Comparison of ENCODE assay signal across 21 cellular contexts in genomic region chr7:1366801-1367405, GRCh38.
DNase-seq lines count a peak whose midpoint lies in the region; ATAC-seq, FAIRE-seq and TF ChIP-seq lines count a peak whose summit lies in the region.
"Had no signal": no experiment of that assay in that cellular context is flagged by ENCODE, and none has a peak within 500 bp of the region (broad histone marks: within the 10 kb centered on the region; RNA-seq: fewer than 3 reads in every experiment).

No MANE protein-coding gene starts in this region.

- H3K4me1 ChIP-seq in left ventricle myocardium inferior (peaks cover 4% of the 10 kb centered on the region), SJCRH30 (peaks cover 8% of the 10 kb centered on the region; the same call in 1 of the 2 replicates), kidney (ENCODE audit: control insufficient read depth in 1 of 2, insufficient read depth in 1 of 2, low read depth in 1 of 2, low read length in 2 of 2) (no peaks in the 10 kb centered on the region), BE2C (no peaks in the 10 kb centered on the region)

- H3K9me3 ChIP-seq in left ventricle myocardium inferior (replicated peaks) (peaks cover 22% of the 10 kb centered on the region), SJCRH30 (replicated peaks) (no peaks in the 10 kb centered on the region), kidney (ENCODE audit: control insufficient read depth in 1 of 2, low read length in 2 of 2) (peaks cover 0 to 6% of the 10 kb centered on the region in 2 donors), BE2C (no peaks in the 10 kb centered on the region; the same call in 1 of the 2 replicates)
- H3K9me3 ChIP-seq: MG63 had no signal

- H3K4me3 ChIP-seq in left ventricle myocardium inferior (no peak overlapping the region), H7 (ENCODE audit: insufficient read depth, low read depth, low read length) (no peak overlapping the region), SJCRH30 (no peak overlapping the region), kidney (ENCODE audit: low read length in 2 of 2) (no peak overlapping the region), BE2C (ENCODE audit: low read depth, low read length) (no peak overlapping the region)
- H3K4me3 ChIP-seq: MG63 had no signal

- no peak overlapping the region for H3K9ac ChIP-seq in kidney (ENCODE audit: low read length in 2 of 2)

- intact Hi-C loops in Right ventricle myocardium inferior (cut with DNase I) (no loop called here), left ventricle myocardium inferior (cut with micrococcal nuclease) (no loop called here), kidney (cut with DNase I) (no loop called here)

- FAIRE-seq in kidney (lab: Jason Lieb, UNC) (no peak), RCC 7860 (lab: Jason Lieb, UNC) (no peak)

- peaks cover 92% of the 10 kb centered on the region for H3K27me3 ChIP-seq in left ventricle myocardium inferior (ENCODE audit: low read depth)
- H3K27me3 ChIP-seq in H7 (ENCODE audit: control insufficient read depth, insufficient read depth, low read length) = peaks cover 18% of the 10 kb centered on the region
- no peaks in the 10 kb centered on the region for H3K27me3 ChIP-seq in SJCRH30
- peaks cover 83% of the 10 kb centered on the region for H3K27me3 ChIP-seq in BE2C

- H3K27ac ChIP-seq in left ventricle myocardium inferior (replicated peaks) = no peak overlapping the region
- peak overlapping the region; percentile 43; the same call in 1 of the 2 replicates for H3K27ac ChIP-seq in SJCRH30
- no peak overlapping the region for H3K27ac ChIP-seq in kidney (ENCODE audit: low read depth in 2 of 2, low read length in 2 of 2)

- ATAC-seq in Right ventricle myocardium inferior = no peak

- H3K36me3 ChIP-seq in left ventricle myocardium inferior (no peaks in the 10 kb centered on the region), H7 (replicated peaks; ENCODE audit: control insufficient read depth, insufficient read depth, low read length) (no peaks in the 10 kb centered on the region), SJCRH30 (no peaks in the 10 kb centered on the region), kidney (ENCODE audit: control insufficient read depth in 1 of 2, insufficient read depth in 2 of 2, low read length in 2 of 2) (no peaks in the 10 kb centered on the region), BE2C (no peaks in the 10 kb centered on the region)
- H3K36me3 ChIP-seq: MG63 had no signal

- TF ChIP-seq CTCF in left ventricle myocardium inferior (IDR thresholded peaks at IDR 0.05; ENCODE audit: borderline replicate concordance) (no peak), kidney (IDR thresholded peaks at IDR 0.05; ENCODE audit: borderline replicate concordance, extremely low read depth, insufficient read depth) (no peak), BE2C (IDR thresholded peaks at IDR 0.05; ENCODE audit: low read depth, low read length) (no peak)

- DNase-seq in Right ventricle myocardium inferior (ENCODE audit: missing footprints) (peak; percentile 28), left ventricle myocardium inferior (no peak), H7 (peak; percentile 47), SJCRH30 (no peak), kidney (peak; percentile 47), BE2C (no peak), RCC 7860 (ENCODE audit: low spot score) (no peak), GM19238 (ENCODE audit: insufficient read length, low spot score) (no peak)
- DNase-seq: AML-193, DMS79, H9, Kasumi-1, MG63, NCI-H1092, NCI-H146, NCI-H2029, NCI-H345, NCI-H524, NCI-H774, OCI-M1, SHP77 had no signal

Comparison
In these comparisons a context has a peak if more than half of its experiments do, and no peak if none do; other contexts are left out.
1. DNase-seq: peak in Right ventricle myocardium inferior (single experiment), H7 (single experiment) and kidney (single experiment); none in left ventricle myocardium inferior (single experiment), SJCRH30 (0 of 2), BE2C (single experiment), RCC 7860 (single experiment) and GM19238 (single experiment).